16 cellular contexts compared by ENCODE assay signal in genomic region chr10:80964955-80965614, GRCh38.
DNase-seq lines count a peak whose midpoint lies in the region; ATAC-seq and TF ChIP-seq lines count a peak whose summit lies in the region.
"Had no signal": no experiment of that assay in that cellular context is flagged by ENCODE, and none has a peak within 500 bp of the region (broad histone marks: within the 10 kb centered on the region; RNA-seq: fewer than 3 reads in every experiment).

No MANE protein-coding gene starts in this region.

- no peaks in the 10 kb centered on the region for H3K4me1 ChIP-seq in upper lobe of left lung
- H3K4me1 ChIP-seq: A549, pancreas had no signal

- no peaks in the 10 kb centered on the region for H3K27me3 ChIP-seq in upper lobe of left lung
- H3K27me3 ChIP-seq: pancreas had no signal

- H3K4me1 Mint-ChIP-seq in stimulated activated naive B cell treated with anti-CD40 and anti-IgM and Interleukin-4, amounts not matched to agents 10 μg/mL and 1 μg/mL and 100 μg/mL, for 72 hours = peaks cover 3 to 19% of the 10 kb centered on the region in 2 donors
- H3K4me1 Mint-ChIP-seq in Calu3 (ENCODE audit: low read depth, unreplicated experiment) = no peaks in the 10 kb centered on the region
- no peaks in the 10 kb centered on the region for H3K4me1 Mint-ChIP-seq in stimulated activated naive CD8-positive, alpha-beta T cell treated with anti-CD3 and anti-CD28 coated beads, Interleukin-15, amount 100 ng/mL, for 72 hours

- H3K9me3 Mint-ChIP-seq in stimulated activated naive B cell treated with anti-CD40 and anti-IgM and Interleukin-4, amounts not matched to agents 10 μg/mL and 1 μg/mL and 100 μg/mL, for 72 hours = no peaks in the 10 kb centered on the region
- H3K9me3 Mint-ChIP-seq in Calu3 (ENCODE audit: low read depth, unreplicated experiment) = no peaks in the 10 kb centered on the region
- no peaks in the 10 kb centered on the region for H3K9me3 Mint-ChIP-seq in stimulated activated naive CD8-positive, alpha-beta T cell treated with anti-CD3 and anti-CD28 coated beads, Interleukin-15, amount 100 ng/mL, for 72 hours
- H3K9me3 Mint-ChIP-seq: activated CD4-positive, alpha-beta memory T cell treated with anti-CD3 and anti-CD28 coated beads for 36 hours had no signal

- CTCF ChIA-PET in Calu3 (lab: Charles Lee) = no interaction called here

- TF ChIP-seq CTCF in Calu3 (IDR thresholded peaks at IDR 0.05; ENCODE audit: unreplicated experiment) (no peak), upper lobe of left lung (IDR thresholded peaks at IDR 0.05) (no peak)

- no peak for TF ChIP-seq POLR2A in upper lobe of left lung (IDR thresholded peaks at IDR 0.05)

- intact Hi-C loops in Calu3 (cut with micrococcal nuclease; ENCODE audit: unreplicated experiment) = no loop called here

- peaks cover 0 to 4% of the 10 kb centered on the region in 2 donors for H3K27me3 Mint-ChIP-seq in stimulated activated naive B cell treated with anti-CD40 and anti-IgM and Interleukin-4, amounts not matched to agents 10 μg/mL and 1 μg/mL and 100 μg/mL, for 72 hours
- H3K27me3 Mint-ChIP-seq in Calu3 (ENCODE audit: unreplicated experiment) = no peaks in the 10 kb centered on the region
- peaks cover 7% of the 10 kb centered on the region for H3K27me3 Mint-ChIP-seq in stimulated activated naive CD8-positive, alpha-beta T cell treated with anti-CD3 and anti-CD28 coated beads, Interleukin-15, amount 100 ng/mL, for 72 hours
- H3K27me3 Mint-ChIP-seq: activated CD4-positive, alpha-beta memory T cell treated with anti-CD3 and anti-CD28 coated beads for 36 hours had no signal

- no peaks in the 10 kb centered on the region for H3K9me3 ChIP-seq in upper lobe of left lung
- H3K9me3 ChIP-seq: A549, pancreas, thoracic aorta had no signal

- ATAC-seq in HG02623 (IDR thresholded peaks at IDR 0.05; ENCODE audit: unreplicated experiment) (peak; percentile 56), HG03460 (IDR thresholded peaks at IDR 0.05; ENCODE audit: unreplicated experiment) (peak; percentile 41), upper lobe of left lung (ENCODE audit: low FRiP score in 2 of 2) (no peak)
- peak; percentile 93 for ATAC-seq in stimulated activated naive B cell treated with anti-CD40 and anti-IgM and Interleukin-4, amounts not matched to agents 10 μg/mL and 1 μg/mL and 100 μg/mL, for 72 hours (replicated peaks)
- ATAC-seq in stimulated activated naive CD8-positive, alpha-beta T cell treated with anti-CD3 and anti-CD28 coated beads, Interleukin-15, amount 100 ng/mL, for 72 hours = no peak
- ATAC-seq: A549, left ventricle myocardium superior, pancreas had no signal

- H3K4me3 ChIP-seq in upper lobe of left lung = no peak overlapping the region
- H3K4me3 ChIP-seq: A549, pancreas, thoracic aorta had no signal

- H3K36me3 ChIP-seq in upper lobe of left lung = no peaks in the 10 kb centered on the region
- H3K36me3 ChIP-seq: pancreas, thoracic aorta had no signal

- WGBS in upper lobe of left lung, 2 donors = 60 to 65% methylated on average over 3 of the region's 3 CpGs

- BruUV-seq in Calu3 (replicated peaks; lab: Mats Ljungman, UMichigan) = no TSS peak

- no peak overlapping the region for H3K27ac ChIP-seq in upper lobe of left lung
- H3K27ac ChIP-seq: A549, pancreas, thoracic aorta had no signal

- peak overlapping the region in 1 of 2 donors; percentile 16 for H3K4me3 Mint-ChIP-seq in stimulated activated naive B cell treated with anti-CD40 and anti-IgM and Interleukin-4, amounts not matched to agents 10 μg/mL and 1 μg/mL and 100 μg/mL, for 72 hours
- H3K4me3 Mint-ChIP-seq in Calu3 (ENCODE audit: low read depth, unreplicated experiment) = no peak overlapping the region
- H3K4me3 Mint-ChIP-seq in stimulated activated naive CD8-positive, alpha-beta T cell treated with anti-CD3 and anti-CD28 coated beads, Interleukin-15, amount 100 ng/mL, for 72 hours = no peak overlapping the region
- H3K4me3 Mint-ChIP-seq: activated CD4-positive, alpha-beta memory T cell treated with anti-CD3 and anti-CD28 coated beads for 36 hours had no signal

- peak overlapping the region; percentile 47 for H3K27ac Mint-ChIP-seq in stimulated activated naive B cell treated with anti-CD40 and anti-IgM and Interleukin-4, amounts not matched to agents 10 μg/mL and 1 μg/mL and 100 μg/mL, for 72 hours
- no peak overlapping the region for H3K27ac Mint-ChIP-seq in Calu3 (ENCODE audit: unreplicated experiment)
- no peak overlapping the region for H3K27ac Mint-ChIP-seq in stimulated activated naive CD8-positive, alpha-beta T cell treated with anti-CD3 and anti-CD28 coated beads, Interleukin-15, amount 100 ng/mL, for 72 hours
- H3K27ac Mint-ChIP-seq: activated CD4-positive, alpha-beta memory T cell treated with anti-CD3 and anti-CD28 coated beads for 36 hours had no signal

- TF ChIP-seq EP300 in upper lobe of left lung (IDR thresholded peaks at IDR 0.05) = no peak

- peak; percentile 13 for DNase-seq in SIG-M5 treated with dmso at 0.1 percent for 504 hours (lab: John Stamatoyannopoulos, UW; ENCODE audit: unreplicated experiment)
- no peak for DNase-seq in SIG-M5 (lab: John Stamatoyannopoulos, UW)
- peak; percentile 2 for DNase-seq in stimulated activated naive B cell treated with anti-CD40 and anti-IgM and Interleukin-4, amounts not matched to agents 10 μg/mL and 1 μg/mL and 100 μg/mL, for 72 hours
- no peak for DNase-seq in Calu3
- no peak for DNase-seq in stimulated activated naive CD8-positive, alpha-beta T cell treated with anti-CD3 and anti-CD28 coated beads, Interleukin-15, amount 100 ng/mL, for 72 hours
- DNase-seq in upper lobe of left lung = no peak
- DNase-seq: activated CD4-positive, alpha-beta memory T cell treated with anti-CD3 and anti-CD28 coated beads for 36 hours; glutamatergic neuron; KG1; left ventricle myocardium superior; NCI-H446 treated with DMSO at 0.1 percent for 48 hours; pancreas had no signal

- H3K36me3 Mint-ChIP-seq in stimulated activated naive B cell treated with anti-CD40 and anti-IgM and Interleukin-4, amounts not matched to agents 10 μg/mL and 1 μg/mL and 100 μg/mL, for 72 hours = no peaks in the 10 kb centered on the region
- H3K36me3 Mint-ChIP-seq in Calu3 (ENCODE audit: insufficient read depth, unreplicated experiment) = no peaks in the 10 kb centered on the region
- H3K36me3 Mint-ChIP-seq: activated CD4-positive, alpha-beta memory T cell treated with anti-CD3 and anti-CD28 coated beads for 36 hours had no signal

Comparison
In these comparisons a context has a peak if more than half of its experiments do, and no peak if none do; other contexts are left out.
1. DNase-seq: peak in SIG-M5 treated with dmso at 0.1 percent for 504 hours (single experiment) and stimulated activated naive B cell treated with anti-CD40 and anti-IgM and Interleukin-4, amounts not matched to agents 10 μg/mL and 1 μg/mL and 100 μg/mL, for 72 hours (single experiment); none in SIG-M5 (single experiment), Calu3 (single experiment), stimulated activated naive CD8-positive, alpha-beta T cell treated with anti-CD3 and anti-CD28 coated beads, Interleukin-15, amount 100 ng/mL, for 72 hours (0 of 2) and upper lobe of left lung (0 of 2).
2. ATAC-seq: peak in HG02623 (single experiment), HG03460 (single experiment) and stimulated activated naive B cell treated with anti-CD40 and anti-IgM and Interleukin-4, amounts not matched to agents 10 μg/mL and 1 μg/mL and 100 μg/mL, for 72 hours (2 of 2); none in stimulated activated naive CD8-positive, alpha-beta T cell treated with anti-CD3 and anti-CD28 coated beads, Interleukin-15, amount 100 ng/mL, for 72 hours (single experiment) and upper lobe of left lung (0 of 2).